26 cellular contexts compared by ENCODE assay signal in genomic region chr1:101299710-101300109, GRCh38.
"Had no signal": no experiment of that assay in that cellular context is flagged by ENCODE, and none has a peak within 500 bp of the region (broad histone marks: within the 10 kb centered on the region; RNA-seq: fewer than 3 reads in every experiment).

No MANE protein-coding gene starts in this region.

- H3K9me3 ChIP-seq: colonic mucosa, esophagus muscularis mucosa, gastroesophageal sphincter, heart left ventricle, left lung, prostate gland, right atrium auricular region, sigmoid colon, testis, tibial artery had no signal

- H3K36me3 ChIP-seq: colonic mucosa, esophagus muscularis mucosa, gastroesophageal sphincter, heart left ventricle, left lung, neural progenitor cell, prostate gland, right atrium auricular region, sigmoid colon, tibial artery had no signal

- ATAC-seq: foreskin keratinocyte; gastroesophageal sphincter; left lung; naive thymus-derived CD4-positive, alpha-beta T cell; stimulated activated memory B cell treated with anti-CD40 and anti-IgM and Interleukin-4, amounts not matched to agents 10 μg/mL and 1 μg/mL and 100 μg/mL, for 72 hours; stimulated activated naive CD8-positive, alpha-beta T cell treated with anti-CD3 and anti-CD28 coated beads, Interleukin-15, Interleukin-2, amounts not matched to agents 100 U/mL and 50 U/mL, for 24 hours had no signal

- H3K27ac ChIP-seq: colonic mucosa, esophagus muscularis mucosa, foreskin keratinocyte, gastroesophageal sphincter, hepatocyte, neural progenitor cell, parathyroid adenoma, prostate gland, right atrium auricular region, sigmoid colon, testis, tibial artery had no signal

- H3K27ac Mint-ChIP-seq: dendritic cell treated with granulocyte-macrophage colony-stimulating factor and Interleukin-4, amounts not matched to agents 40 ng/mL and 50 ng/mL, for 4 days; endodermal cell; nephron; neural progenitor cell; stimulated activated memory B cell treated with anti-CD40 and anti-IgM and Interleukin-4, amounts not matched to agents 10 μg/mL and 1 μg/mL and 100 μg/mL, for 72 hours; type B pancreatic cell had no signal

- H3K36me3 Mint-ChIP-seq: neural progenitor cell, type B pancreatic cell had no signal

- H3K4me1 ChIP-seq: colonic mucosa, esophagus muscularis mucosa, foreskin keratinocyte, gastroesophageal sphincter, left lung, parathyroid adenoma, prostate gland, sigmoid colon, testis, tibial artery had no signal

- H3K4me3 ChIP-seq: colonic mucosa, esophagus muscularis mucosa, gastroesophageal sphincter, heart left ventricle, hepatocyte, left lung, neural progenitor cell, prostate gland, right atrium auricular region, sigmoid colon, testis, tibial artery had no signal

- H3K27me3 Mint-ChIP-seq: stimulated activated memory B cell treated with anti-CD40 and anti-IgM and Interleukin-4, amounts not matched to agents 10 μg/mL and 1 μg/mL and 100 μg/mL, for 72 hours had no signal

- H3K4me3 Mint-ChIP-seq: dendritic cell treated with granulocyte-macrophage colony-stimulating factor and Interleukin-4, amounts not matched to agents 40 ng/mL and 50 ng/mL, for 4 days; endodermal cell; naive thymus-derived CD4-positive, alpha-beta T cell; nephron; neural progenitor cell; stimulated activated memory B cell treated with anti-CD40 and anti-IgM and Interleukin-4, amounts not matched to agents 10 μg/mL and 1 μg/mL and 100 μg/mL, for 72 hours; type B pancreatic cell had no signal

- H3K4me1 Mint-ChIP-seq: stimulated activated memory B cell treated with anti-CD40 and anti-IgM and Interleukin-4, amounts not matched to agents 10 μg/mL and 1 μg/mL and 100 μg/mL, for 72 hours had no signal

- DNase-seq: colonic mucosa; effector CD8-positive, alpha-beta T cell; endodermal cell; foreskin keratinocyte; heart left ventricle; left cardiac atrium; left lung; midbrain; naive thymus-derived CD4-positive, alpha-beta T cell; sigmoid colon; stimulated activated CD4-positive, alpha-beta T cell treated with anti-CD3 and anti-CD28 coated beads, Interleukin-4, amount 100 ng/mL, for 4 hours; stimulated activated naive CD8-positive, alpha-beta T cell treated with anti-CD3 and anti-CD28 coated beads, Interleukin-15, Interleukin-2, amounts not matched to agents 100 U/mL and 50 U/mL, for 24 hours; substantia nigra; testis; tibial artery had no signal

- H3K27me3 ChIP-seq: colonic mucosa, left lung, neural progenitor cell, right atrium auricular region, sigmoid colon, testis had no signal

- H3K9me3 Mint-ChIP-seq: dendritic cell treated with granulocyte-macrophage colony-stimulating factor and Interleukin-4, amounts not matched to agents 40 ng/mL and 50 ng/mL, for 4 days; endodermal cell; naive thymus-derived CD4-positive, alpha-beta T cell; nephron; stimulated activated memory B cell treated with anti-CD40 and anti-IgM and Interleukin-4, amounts not matched to agents 10 μg/mL and 1 μg/mL and 100 μg/mL, for 72 hours; type B pancreatic cell had no signal
